In genomic region chr12:68358532-68359485, GRCh38 we compare ENCODE assay signal across 1 cellular context.
A peak's percentile ranks its signal among the peaks of the same experiment; 100 is the strongest.
TF ChIP-seq lines count a peak whose summit lies in the region.

No MANE protein-coding gene starts in this region.

TF ChIP-seq in HEK293, 187 proteins besides CTCF, POLR2A, EP300 and RAD21 (continued from another document):
- TF ChIP-seq, protein P1, sequence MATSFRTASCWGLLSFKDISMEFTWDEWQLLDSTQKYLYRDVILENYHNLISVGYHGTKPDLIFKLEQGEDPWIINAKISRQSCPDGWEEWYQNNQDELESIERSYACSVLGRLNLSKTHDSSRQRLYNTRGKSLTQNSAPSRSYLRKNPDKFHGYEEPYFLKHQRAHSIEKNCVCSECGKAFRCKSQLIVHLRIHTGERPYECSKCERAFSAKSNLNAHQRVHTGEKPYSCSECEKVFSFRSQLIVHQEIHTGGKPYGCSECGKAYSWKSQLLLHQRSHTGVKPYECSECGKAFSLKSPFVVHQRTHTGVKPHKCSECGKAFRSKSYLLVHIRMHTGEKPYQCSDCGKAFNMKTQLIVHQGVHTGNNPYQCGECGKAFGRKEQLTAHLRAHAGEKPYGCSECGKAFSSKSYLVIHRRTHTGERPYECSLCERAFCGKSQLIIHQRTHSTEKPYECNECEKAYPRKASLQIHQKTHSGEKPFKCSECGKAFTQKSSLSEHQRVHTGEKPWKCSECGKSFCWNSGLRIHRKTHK (tag by site-specific recombination; IDR thresholded peaks at IDR 0.05), result no peak
- peak; percentile 84; the same call in 1 of the 2 replicates for TF ChIP-seq ZSCAN30 (tag by site-specific recombination; IDR thresholded peaks at IDR 0.05)
- TF ChIP-seq, protein P2, sequence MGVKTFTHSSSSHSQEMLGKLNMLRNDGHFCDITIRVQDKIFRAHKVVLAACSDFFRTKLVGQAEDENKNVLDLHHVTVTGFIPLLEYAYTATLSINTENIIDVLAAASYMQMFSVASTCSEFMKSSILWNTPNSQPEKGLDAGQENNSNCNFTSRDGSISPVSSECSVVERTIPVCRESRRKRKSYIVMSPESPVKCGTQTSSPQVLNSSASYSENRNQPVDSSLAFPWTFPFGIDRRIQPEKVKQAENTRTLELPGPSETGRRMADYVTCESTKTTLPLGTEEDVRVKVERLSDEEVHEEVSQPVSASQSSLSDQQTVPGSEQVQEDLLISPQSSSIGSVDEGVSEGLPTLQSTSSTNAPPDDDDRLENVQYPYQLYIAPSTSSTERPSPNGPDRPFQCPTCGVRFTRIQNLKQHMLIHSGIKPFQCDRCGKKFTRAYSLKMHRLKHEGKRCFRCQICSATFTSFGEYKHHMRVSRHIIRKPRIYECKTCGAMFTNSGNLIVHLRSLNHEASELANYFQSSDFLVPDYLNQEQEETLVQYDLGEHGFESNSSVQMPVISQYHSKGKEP (tag by site-specific recombination; IDR thresholded peaks at IDR 0.05), result 0 out of 2 replicates have a peak, but pooled peaks have one; percentile 8
- no peak for TF ChIP-seq ZBTB10 (tag by site-specific recombination; IDR thresholded peaks at IDR 0.05)
- TF ChIP-seq GLIS1 (tag by site-specific recombination; IDR thresholded peaks at IDR 0.05), result peak; percentile 51
- TF ChIP-seq TSHZ1 (tag by site-specific recombination; IDR thresholded peaks at IDR 0.05; ENCODE audit: borderline replicate concordance), result 0 out of 2 replicates have a peak, but pooled peaks have one; percentile 53
- no peak for TF ChIP-seq ZBTB49 (tag by site-specific recombination; IDR thresholded peaks at IDR 0.05; ENCODE audit: low read depth)
- peak; percentile 30; the same call in 1 of the 2 replicates for TF ChIP-seq PRDM6 (tag by site-specific recombination; IDR thresholded peaks at IDR 0.05)
- no peak for TF ChIP-seq MYNN (tag by site-specific recombination; IDR thresholded peaks at IDR 0.05; ENCODE audit: borderline replicate concordance)
- TF ChIP-seq ZNF560 (tag by site-specific recombination; IDR thresholded peaks at IDR 0.05; ENCODE audit: borderline replicate concordance), result no peak
- TF ChIP-seq, protein P3, sequence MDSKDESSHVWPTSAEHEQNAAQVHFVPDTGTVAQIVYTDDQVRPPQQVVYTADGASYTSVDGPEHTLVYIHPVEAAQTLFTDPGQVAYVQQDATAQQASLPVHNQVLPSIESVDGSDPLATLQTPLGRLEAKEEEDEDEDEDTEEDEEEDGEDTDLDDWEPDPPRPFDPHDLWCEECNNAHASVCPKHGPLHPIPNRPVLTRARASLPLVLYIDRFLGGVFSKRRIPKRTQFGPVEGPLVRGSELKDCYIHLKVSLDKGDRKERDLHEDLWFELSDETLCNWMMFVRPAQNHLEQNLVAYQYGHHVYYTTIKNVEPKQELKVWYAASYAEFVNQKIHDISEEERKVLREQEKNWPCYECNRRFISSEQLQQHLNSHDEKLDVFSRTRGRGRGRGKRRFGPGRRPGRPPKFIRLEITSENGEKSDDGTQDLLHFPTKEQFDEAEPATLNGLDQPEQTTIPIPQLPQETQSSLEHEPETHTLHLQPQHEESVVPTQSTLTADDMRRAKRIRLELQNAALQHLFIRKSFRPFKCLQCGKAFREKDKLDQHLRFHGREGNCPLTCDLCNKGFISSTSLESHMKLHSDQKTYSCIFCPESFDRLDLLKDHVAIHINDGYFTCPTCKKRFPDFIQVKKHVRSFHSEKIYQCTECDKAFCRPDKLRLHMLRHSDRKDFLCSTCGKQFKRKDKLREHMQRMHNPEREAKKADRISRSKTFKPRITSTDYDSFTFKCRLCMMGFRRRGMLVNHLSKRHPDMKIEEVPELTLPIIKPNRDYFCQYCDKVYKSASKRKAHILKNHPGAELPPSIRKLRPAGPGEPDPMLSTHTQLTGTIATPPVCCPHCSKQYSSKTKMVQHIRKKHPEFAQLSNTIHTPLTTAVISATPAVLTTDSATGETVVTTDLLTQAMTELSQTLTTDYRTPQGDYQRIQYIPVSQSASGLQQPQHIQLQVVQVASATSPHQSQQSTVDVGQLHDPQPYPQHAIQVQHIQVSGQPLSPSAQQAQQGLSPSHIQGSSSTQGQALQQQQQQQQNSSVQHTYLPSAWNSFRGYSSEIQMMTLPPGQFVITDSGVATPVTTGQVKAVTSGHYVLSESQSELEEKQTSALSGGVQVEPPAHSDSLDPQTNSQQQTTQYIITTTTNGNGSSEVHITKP (tag by site-specific recombination; IDR thresholded peaks at IDR 0.05), result no peak
- TF ChIP-seq ZNF629 (tag by site-specific recombination; IDR thresholded peaks at IDR 0.05), result peak; percentile 30; the same call in 1 of the 2 replicates
- TF ChIP-seq, protein P4, sequence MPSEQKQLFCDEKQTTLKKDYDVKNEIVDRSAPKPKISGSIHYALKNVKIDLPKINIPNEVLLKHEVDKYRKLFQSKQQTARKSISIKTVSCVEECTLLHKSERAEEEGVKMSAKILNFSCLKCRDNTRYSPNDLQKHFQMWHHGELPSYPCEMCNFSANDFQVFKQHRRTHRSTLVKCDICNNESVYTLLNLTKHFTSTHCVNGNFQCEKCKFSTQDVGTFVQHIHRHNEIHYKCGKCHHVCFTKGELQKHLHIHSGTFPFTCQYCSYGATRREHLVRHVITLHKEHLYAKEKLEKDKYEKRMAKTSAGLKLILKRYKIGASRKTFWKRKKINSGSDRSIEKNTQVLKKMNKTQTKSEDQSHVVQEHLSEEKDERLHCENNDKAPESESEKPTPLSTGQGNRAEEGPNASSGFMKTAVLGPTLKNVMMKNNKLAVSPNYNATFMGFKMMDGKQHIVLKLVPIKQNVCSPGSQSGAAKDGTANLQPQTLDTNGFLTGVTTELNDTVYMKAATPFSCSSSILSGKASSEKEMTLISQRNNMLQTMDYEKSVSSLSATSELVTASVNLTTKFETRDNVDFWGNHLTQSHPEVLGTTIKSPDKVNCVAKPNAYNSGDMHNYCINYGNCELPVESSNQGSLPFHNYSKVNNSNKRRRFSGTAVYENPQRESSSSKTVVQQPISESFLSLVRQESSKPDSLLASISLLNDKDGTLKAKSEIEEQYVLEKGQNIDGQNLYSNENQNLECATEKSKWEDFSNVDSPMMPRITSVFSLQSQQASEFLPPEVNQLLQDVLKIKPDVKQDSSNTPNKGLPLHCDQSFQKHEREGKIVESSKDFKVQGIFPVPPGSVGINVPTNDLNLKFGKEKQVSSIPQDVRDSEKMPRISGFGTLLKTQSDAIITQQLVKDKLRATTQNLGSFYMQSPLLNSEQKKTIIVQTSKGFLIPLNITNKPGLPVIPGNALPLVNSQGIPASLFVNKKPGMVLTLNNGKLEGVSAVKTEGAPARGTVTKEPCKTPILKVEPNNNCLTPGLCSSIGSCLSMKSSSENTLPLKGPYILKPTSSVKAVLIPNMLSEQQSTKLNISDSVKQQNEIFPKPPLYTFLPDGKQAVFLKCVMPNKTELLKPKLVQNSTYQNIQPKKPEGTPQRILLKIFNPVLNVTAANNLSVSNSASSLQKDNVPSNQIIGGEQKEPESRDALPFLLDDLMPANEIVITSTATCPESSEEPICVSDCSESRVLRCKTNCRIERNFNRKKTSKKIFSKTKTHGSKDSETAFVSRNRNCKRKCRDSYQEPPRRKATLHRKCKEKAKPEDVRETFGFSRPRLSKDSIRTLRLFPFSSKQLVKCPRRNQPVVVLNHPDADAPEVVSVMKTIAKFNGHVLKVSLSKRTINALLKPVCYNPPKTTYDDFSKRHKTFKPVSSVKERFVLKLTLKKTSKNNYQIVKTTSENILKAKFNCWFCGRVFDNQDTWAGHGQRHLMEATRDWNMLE (tag by site-specific recombination; conservative IDR thresholded peaks at IDR 0.05; ENCODE audit: low read depth), result peak; percentile 19; the same call in 1 of the 2 replicates
- TF ChIP-seq ZFP69B (tag by site-specific recombination; IDR thresholded peaks at IDR 0.05), result peak; percentile 52
- TF ChIP-seq ZNF658 (tag by site-specific recombination; IDR thresholded peaks at IDR 0.05), result no peak
- peak; percentile 58; the same call in 1 of the 2 replicates for TF ChIP-seq ZIC2 (tag by site-specific recombination; IDR thresholded peaks at IDR 0.05)
- peak; percentile 40; the same call in 1 of the 2 replicates for TF ChIP-seq SP7 (tag by site-specific recombination; IDR thresholded peaks at IDR 0.05)
TF ChIP-seq in HEK293: peak in this region for 26.
